31 cellular contexts compared by ENCODE assay signal in genomic region chr1:45895406-45895805, GRCh38.
"Had no signal": no experiment of that assay in that cellular context is flagged by ENCODE, and none has a peak within 500 bp of the region (broad histone marks: within the 10 kb centered on the region; RNA-seq: fewer than 3 reads in every experiment).

No MANE protein-coding gene starts in this region.

- H3K27me3 Mint-ChIP-seq: activated CD4-positive, alpha-beta memory T cell treated with anti-CD3 and anti-CD28 coated beads, Interleukin-2, amount 10 ng/mL, durations not matched to agents 7 days and 5 days; activated CD4-positive, alpha-beta T cell treated with anti-CD3 and anti-CD28 coated beads, Interleukin-2, amount 10 ng/mL, durations not matched to agents 7 days and 5 days; activated naive CD8-positive, alpha-beta T cell; activated T-helper 17 cell treated with anti-CD3 and anti-CD28 coated beads, Interleukin-2, amount 50 U/mL, for 72 hours; T-helper 17 cell had no signal

- H3K4me3 ChIP-seq: colonic mucosa, dorsolateral prefrontal cortex, esophagus squamous epithelium, gastroesophageal sphincter, heart right ventricle, hepatocyte had no signal

- ATAC-seq: activated T-cell treated with anti-CD3 and anti-CD28 coated beads, Interleukin-2, amount 50 U/mL, for 4 hours; activated T-helper 17 cell treated with anti-CD3 and anti-CD28 coated beads, Interleukin-2, amount 50 U/mL, for 72 hours; gastroesophageal sphincter; heart right ventricle; T-helper 17 cell had no signal

- H3K36me3 ChIP-seq: brain microvascular endothelial cell, colonic mucosa, esophagus squamous epithelium, gastroesophageal sphincter, heart right ventricle had no signal

- H3K4me1 Mint-ChIP-seq: activated CD4-positive, alpha-beta memory T cell treated with anti-CD3 and anti-CD28 coated beads, Interleukin-2, amount 10 ng/mL, durations not matched to agents 7 days and 5 days; activated CD4-positive, alpha-beta T cell treated with anti-CD3 and anti-CD28 coated beads, Interleukin-2, amount 10 ng/mL, durations not matched to agents 7 days and 5 days; activated T-helper 17 cell treated with anti-CD3 and anti-CD28 coated beads, Interleukin-2, amount 50 U/mL, for 72 hours; endodermal cell had no signal

- DNase-seq: activated CD4-positive, alpha-beta memory T cell treated with anti-CD3 and anti-CD28 coated beads, Interleukin-2, amount 10 ng/mL, durations not matched to agents 7 days and 5 days; activated CD4-positive, alpha-beta T cell treated with anti-CD3 and anti-CD28 coated beads for 1 hour; activated CD4-positive, alpha-beta T cell treated with anti-CD3 and anti-CD28 coated beads for 4 hours; activated CD4-positive, alpha-beta T cell treated with anti-CD3 and anti-CD28 coated beads, Interleukin-2, amount 10 ng/mL, durations not matched to agents 7 days and 5 days; activated CD4-positive, alpha-beta T cell treated with anti-CD3 and anti-CD28 coated beads, Interleukin-2, amount 50 U/mL, for 4 hours; activated CD8-positive, alpha-beta memory T cell treated with anti-CD3 and anti-CD28 coated beads, Interleukin-2, amount 50 U/mL, for 48 hours; activated effector memory CD4-positive, alpha-beta T cell treated with Interleukin-2 at 50 U/mL for 16 hours; activated gamma-delta T cell treated with Interleukin-2 at 50 U/mL for 16 hours; activated naive CD4-positive, alpha-beta T cell treated with anti-CD3 and anti-CD28 coated beads, Interleukin-2, amount 50 U/mL, for 16 hours; activated naive CD4-positive, alpha-beta T cell treated with Interleukin-2 at 50 U/mL for 16 hours; activated T-cell treated with anti-CD3 and anti-CD28 coated beads for 4 hours; activated T-cell treated with anti-CD3 and anti-CD28 coated beads, Interleukin-2, amount 50 U/mL, for 4 hours; amniotic stem cell; anterior cingulate cortex; brain microvascular endothelial cell; caudate nucleus; colonic mucosa; dorsolateral prefrontal cortex; effector memory CD4-positive, alpha-beta T cell; endodermal cell; esophagus squamous epithelium; foreskin melanocyte; heart right ventricle; T-helper 17 cell; T1000 had no signal

- H3K9me3 Mint-ChIP-seq: activated CD4-positive, alpha-beta memory T cell treated with anti-CD3 and anti-CD28 coated beads, Interleukin-2, amount 10 ng/mL, durations not matched to agents 7 days and 5 days; activated CD4-positive, alpha-beta T cell treated with anti-CD3 and anti-CD28 coated beads, Interleukin-2, amount 10 ng/mL, durations not matched to agents 7 days and 5 days; activated T-cell treated with anti-CD3 and anti-CD28 coated beads, Interleukin-2, amount 50 U/mL, for 4 hours; activated T-helper 17 cell treated with anti-CD3 and anti-CD28 coated beads, Interleukin-2, amount 50 U/mL, for 72 hours; T-helper 2 cell treated with Interferon-gamma antibody and Interleukin-4, amounts not matched to agents 5 μg/mL and 100 μg/mL, for 36 hours had no signal

- H3K27me3 ChIP-seq: brain microvascular endothelial cell, colonic mucosa, dorsolateral prefrontal cortex, esophagus squamous epithelium, gastroesophageal sphincter, heart right ventricle, hepatocyte had no signal

- H3K4me1 ChIP-seq: colonic mucosa had no signal

- H3K27ac ChIP-seq: brain microvascular endothelial cell, colonic mucosa, dorsolateral prefrontal cortex, epithelial cell of prostate, esophagus squamous epithelium, gastroesophageal sphincter, heart right ventricle, hepatocyte had no signal

- H3K27ac Mint-ChIP-seq: activated CD4-positive, alpha-beta memory T cell treated with anti-CD3 and anti-CD28 coated beads, Interleukin-2, amount 10 ng/mL, durations not matched to agents 7 days and 5 days; activated CD4-positive, alpha-beta T cell treated with anti-CD3 and anti-CD28 coated beads, Interleukin-2, amount 10 ng/mL, durations not matched to agents 7 days and 5 days; activated naive CD8-positive, alpha-beta T cell; activated T-helper 17 cell treated with anti-CD3 and anti-CD28 coated beads, Interleukin-2, amount 50 U/mL, for 72 hours; endodermal cell; T-helper 17 cell; T-helper 2 cell treated with Interferon-gamma antibody and Interleukin-4, amounts not matched to agents 5 μg/mL and 100 μg/mL, for 36 hours had no signal

- H3K9me3 ChIP-seq: colonic mucosa, esophagus squamous epithelium, gastroesophageal sphincter, heart right ventricle had no signal

- H3K4me3 Mint-ChIP-seq: activated CD4-positive, alpha-beta memory T cell treated with anti-CD3 and anti-CD28 coated beads, Interleukin-2, amount 10 ng/mL, durations not matched to agents 7 days and 5 days; activated CD4-positive, alpha-beta T cell treated with anti-CD3 and anti-CD28 coated beads, Interleukin-2, amount 10 ng/mL, durations not matched to agents 7 days and 5 days; activated naive CD8-positive, alpha-beta T cell; activated T-cell treated with anti-CD3 and anti-CD28 coated beads, Interleukin-2, amount 50 U/mL, for 4 hours; activated T-helper 17 cell treated with anti-CD3 and anti-CD28 coated beads, Interleukin-2, amount 50 U/mL, for 72 hours; endodermal cell; T-helper 17 cell; T-helper 2 cell treated with Interferon-gamma antibody and Interleukin-4, amounts not matched to agents 5 μg/mL and 100 μg/mL, for 36 hours had no signal
